ENCODE assay signal across 8 cellular contexts in the genomic region with DNA sequence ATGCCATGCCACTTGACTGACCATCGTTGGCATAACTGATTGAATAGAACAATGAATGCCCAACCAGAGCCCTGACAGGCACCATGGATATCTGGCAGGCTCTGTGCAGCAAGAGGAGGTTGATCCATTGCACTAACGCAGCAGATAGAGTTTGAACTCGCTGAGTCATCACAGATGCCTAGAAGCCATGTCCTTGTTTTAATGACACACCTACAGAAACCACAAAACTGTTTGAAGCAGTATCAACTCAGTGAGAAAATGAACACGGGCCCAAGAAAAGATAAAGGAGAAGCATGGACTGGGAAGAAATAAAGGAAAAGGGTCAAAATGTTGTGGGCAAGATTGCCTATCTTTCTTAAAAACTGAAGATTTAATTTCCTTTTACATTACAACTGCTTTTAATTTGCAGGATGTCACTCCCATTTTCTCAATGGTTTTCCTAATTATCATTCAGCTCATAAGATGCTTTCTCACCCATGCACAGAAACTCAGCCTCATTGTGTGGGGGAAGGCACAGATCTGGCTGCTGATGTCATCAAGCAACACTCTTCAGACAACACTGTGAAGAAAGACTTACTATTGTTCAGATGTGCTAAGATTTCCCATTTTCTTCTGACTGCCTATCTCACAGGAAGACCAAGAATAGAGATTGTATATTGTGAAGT.
DNase-seq lines count a peak whose midpoint lies in the region; ATAC-seq lines count a peak whose summit lies in the region.

No MANE protein-coding gene starts in this region.

- H3K27me3 Mint-ChIP-seq in activated CD8-positive, alpha-beta memory T cell treated with anti-CD3 and anti-CD28 coated beads, Interleukin-2, amount 10 ng/mL, durations not matched to agents 7 days and 5 days: no peaks in the 10 kb centered on the region
- H3K27me3 Mint-ChIP-seq in natural killer cell treated with Interleukin-12 subunit alpha and Interleukin-12 subunit beta and Interleukin-15 and Interleukin-18, amount 100 ng/mL, for 72 hours: no peaks in the 10 kb centered on the region

- H3K36me3 Mint-ChIP-seq in activated CD8-positive, alpha-beta memory T cell treated with anti-CD3 and anti-CD28 coated beads, Interleukin-2, amount 10 ng/mL, durations not matched to agents 7 days and 5 days: peaks cover 9% of the 10 kb centered on the region
- H3K36me3 Mint-ChIP-seq in natural killer cell treated with Interleukin-12 subunit alpha and Interleukin-12 subunit beta and Interleukin-15 and Interleukin-18, amount 100 ng/mL, for 72 hours: peaks cover 8% of the 10 kb centered on the region

- H3K9me3 Mint-ChIP-seq in activated CD8-positive, alpha-beta memory T cell treated with anti-CD3 and anti-CD28 coated beads, Interleukin-2, amount 10 ng/mL, durations not matched to agents 7 days and 5 days (ENCODE audit: low read depth): peaks cover 4% of the 10 kb centered on the region
- H3K9me3 Mint-ChIP-seq in natural killer cell treated with Interleukin-12 subunit alpha and Interleukin-12 subunit beta and Interleukin-15 and Interleukin-18, amount 100 ng/mL, for 72 hours: peaks cover 8% of the 10 kb centered on the region

- H3K27ac Mint-ChIP-seq in activated CD8-positive, alpha-beta memory T cell treated with anti-CD3 and anti-CD28 coated beads, Interleukin-2, amount 10 ng/mL, durations not matched to agents 7 days and 5 days: peak overlapping the region; percentile 68
- H3K27ac Mint-ChIP-seq in natural killer cell treated with Interleukin-12 subunit alpha and Interleukin-12 subunit beta and Interleukin-15 and Interleukin-18, amount 100 ng/mL, for 72 hours: peak overlapping the region; percentile 77 to 92

- CTCF ChIA-PET in activated CD8-positive, alpha-beta memory T cell treated with anti-CD3 and anti-CD28 coated beads, Interleukin-2, amount 10 ng/mL, durations not matched to agents 7 days and 5 days (lab: Charles Lee): interaction anchor here (1.0 to 1.6 kb wide), 3 partner anchors 10 to 58 kb away, joined by 3 to 6 read pairs (median 3); no protein-coding TSS in a partner anchor

- peaks cover 49% of the 10 kb centered on the region for H3K4me1 Mint-ChIP-seq in activated CD8-positive, alpha-beta memory T cell treated with anti-CD3 and anti-CD28 coated beads, Interleukin-2, amount 10 ng/mL, durations not matched to agents 7 days and 5 days
- H3K4me1 Mint-ChIP-seq in natural killer cell treated with Interleukin-12 subunit alpha and Interleukin-12 subunit beta and Interleukin-15 and Interleukin-18, amount 100 ng/mL, for 72 hours (ENCODE audit: low read depth in 2 of 2): peaks cover 59 to 62% of the 10 kb centered on the region in 2 donors

- no peak overlapping the region for H3K4me3 Mint-ChIP-seq in activated CD8-positive, alpha-beta memory T cell treated with anti-CD3 and anti-CD28 coated beads, Interleukin-2, amount 10 ng/mL, durations not matched to agents 7 days and 5 days
- H3K4me3 Mint-ChIP-seq in natural killer cell treated with Interleukin-12 subunit alpha and Interleukin-12 subunit beta and Interleukin-15 and Interleukin-18, amount 100 ng/mL, for 72 hours: peak overlapping the region; percentile 67

- peak; percentile 79 for ATAC-seq in activated CD8-positive, alpha-beta memory T cell treated with anti-CD3 and anti-CD28 coated beads, Interleukin-2, amount 10 ng/mL, durations not matched to agents 7 days and 5 days
- ATAC-seq in natural killer cell treated with Interleukin-12 subunit alpha and Interleukin-12 subunit beta and Interleukin-15 and Interleukin-18, amount 100 ng/mL, for 72 hours: peak; percentile 73 to 83
- ATAC-seq in GM19397 (IDR thresholded peaks at IDR 0.05; ENCODE audit: unreplicated experiment): no peak

- peak; percentile 62 for DNase-seq in activated CD8-positive, alpha-beta memory T cell treated with anti-CD3 and anti-CD28 coated beads, Interleukin-2, amount 10 ng/mL, durations not matched to agents 7 days and 5 days
- no peak for DNase-seq in activated CD8-positive, alpha-beta memory T cell treated with anti-CD3 and anti-CD28 coated beads for 24 hours
- DNase-seq in LHCN-M2 (ENCODE audit: low read depth) (peak; percentile 79), astrocyte of the hippocampus (ENCODE audit: low read depth, low spot score) (peak; percentile 76), D341Med (ENCODE audit: low spot score) (no peak)
- peak; percentile 69 for DNase-seq in natural killer cell treated with Interleukin-12 subunit alpha and Interleukin-12 subunit beta and Interleukin-15 and Interleukin-18, amount 100 ng/mL, for 72 hours (ENCODE audit: low spot score)
- no peak for DNase-seq in effector CD8-positive, alpha-beta T cell (lab: John Stamatoyannopoulos, UW)

Comparison
In these comparisons a context has a peak if more than half of its experiments do, and no peak if none do; other contexts are left out.
1. DNase-seq: peak in activated CD8-positive, alpha-beta memory T cell treated with anti-CD3 and anti-CD28 coated beads, Interleukin-2, amount 10 ng/mL, durations not matched to agents 7 days and 5 days (single experiment), LHCN-M2 (single experiment), astrocyte of the hippocampus (single experiment) and natural killer cell treated with Interleukin-12 subunit alpha and Interleukin-12 subunit beta and Interleukin-15 and Interleukin-18, amount 100 ng/mL, for 72 hours (single experiment); none in activated CD8-positive, alpha-beta memory T cell treated with anti-CD3 and anti-CD28 coated beads for 24 hours (single experiment), effector CD8-positive, alpha-beta T cell (single experiment) and D341Med (single experiment).